In the genomic region with DNA sequence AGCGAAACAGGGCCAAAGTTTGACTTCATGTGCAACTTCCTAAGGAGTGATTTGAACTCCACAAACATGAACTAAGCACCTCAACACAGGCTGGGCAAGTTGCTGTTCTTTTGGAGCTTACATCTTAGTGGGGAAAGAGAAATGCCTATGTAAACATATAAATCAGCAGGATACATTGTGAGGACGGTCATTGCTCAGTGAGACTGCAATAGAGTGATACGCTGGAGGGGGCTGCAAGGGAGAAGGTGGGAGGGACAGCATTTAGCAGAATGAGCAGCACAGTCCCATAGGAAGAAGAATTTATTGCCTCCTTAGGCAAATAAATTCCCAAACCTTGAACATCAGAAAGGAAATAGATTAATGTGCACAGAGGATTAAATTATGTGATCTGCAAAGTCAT, we compare ENCODE assay signal across 1 cellular context.
TF ChIP-seq lines count a peak whose summit lies in the region.

No MANE protein-coding gene starts in this region.

TF ChIP-seq in HEK293, 187 proteins besides CTCF, POLR2A, EP300 and RAD21 (continued from another document):
- TF ChIP-seq ZNF266 (tag by site-specific recombination; IDR thresholded peaks at IDR 0.05; ENCODE audit: low read depth) (no peak), ZNF175 (tag by site-specific recombination; IDR thresholded peaks at IDR 0.05) (no peak), ZNF114 (tag by site-specific recombination; IDR thresholded peaks at IDR 0.05) (no peak)
- TF ChIP-seq, protein P1, sequence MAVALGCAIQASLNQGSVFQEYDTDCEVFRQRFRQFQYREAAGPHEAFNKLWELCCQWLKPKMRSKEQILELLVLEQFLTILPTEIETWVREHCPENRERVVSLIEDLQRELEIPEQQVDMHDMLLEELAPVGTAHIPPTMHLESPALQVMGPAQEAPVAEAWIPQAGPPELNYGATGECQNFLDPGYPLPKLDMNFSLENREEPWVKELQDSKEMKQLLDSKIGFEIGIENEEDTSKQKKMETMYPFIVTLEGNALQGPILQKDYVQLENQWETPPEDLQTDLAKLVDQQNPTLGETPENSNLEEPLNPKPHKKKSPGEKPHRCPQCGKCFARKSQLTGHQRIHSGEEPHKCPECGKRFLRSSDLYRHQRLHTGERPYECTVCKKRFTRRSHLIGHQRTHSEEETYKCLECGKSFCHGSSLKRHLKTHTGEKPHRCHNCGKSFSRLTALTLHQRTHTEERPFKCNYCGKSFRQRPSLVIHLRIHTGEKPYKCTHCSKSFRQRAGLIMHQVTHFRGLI (tag by site-specific recombination; IDR thresholded peaks at IDR 0.05) = no peak
